In the genomic region with DNA sequence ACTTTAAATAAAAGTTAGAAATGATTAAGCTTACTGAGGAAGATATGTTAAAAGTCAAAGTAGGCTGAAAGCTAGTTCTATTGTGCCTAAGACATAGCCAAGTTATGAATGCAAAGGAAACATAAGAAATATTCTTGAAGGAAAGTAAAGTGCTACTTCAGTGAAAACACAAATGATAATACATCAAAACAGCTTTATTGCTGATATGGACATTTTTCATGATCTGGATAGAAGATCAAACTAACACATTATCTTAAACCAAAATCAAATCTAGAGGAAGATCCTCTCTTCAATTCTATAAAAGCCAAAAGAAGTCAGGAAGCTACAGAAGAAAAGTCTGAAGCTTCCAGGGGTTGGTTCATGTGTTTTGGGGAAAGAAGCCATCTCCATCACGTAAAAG, we compare ENCODE assay signal across 2 cellular contexts.
TF ChIP-seq lines count a peak whose summit lies in the region.

No MANE protein-coding gene starts in this region.

TF ChIP-seq in HepG2, 621 proteins besides CTCF, POLR2A, EP300 and RAD21:
- no peak for TF ChIP-seq MED8 (CRISPR knock-in tag; IDR thresholded peaks at IDR 0.05; ENCODE audit: insufficient replicate concordance)
- no peak for TF ChIP-seq RFXAP (CRISPR knock-in tag; IDR thresholded peaks at IDR 0.05; ENCODE audit: borderline replicate concordance)
- TF ChIP-seq, protein P1, sequence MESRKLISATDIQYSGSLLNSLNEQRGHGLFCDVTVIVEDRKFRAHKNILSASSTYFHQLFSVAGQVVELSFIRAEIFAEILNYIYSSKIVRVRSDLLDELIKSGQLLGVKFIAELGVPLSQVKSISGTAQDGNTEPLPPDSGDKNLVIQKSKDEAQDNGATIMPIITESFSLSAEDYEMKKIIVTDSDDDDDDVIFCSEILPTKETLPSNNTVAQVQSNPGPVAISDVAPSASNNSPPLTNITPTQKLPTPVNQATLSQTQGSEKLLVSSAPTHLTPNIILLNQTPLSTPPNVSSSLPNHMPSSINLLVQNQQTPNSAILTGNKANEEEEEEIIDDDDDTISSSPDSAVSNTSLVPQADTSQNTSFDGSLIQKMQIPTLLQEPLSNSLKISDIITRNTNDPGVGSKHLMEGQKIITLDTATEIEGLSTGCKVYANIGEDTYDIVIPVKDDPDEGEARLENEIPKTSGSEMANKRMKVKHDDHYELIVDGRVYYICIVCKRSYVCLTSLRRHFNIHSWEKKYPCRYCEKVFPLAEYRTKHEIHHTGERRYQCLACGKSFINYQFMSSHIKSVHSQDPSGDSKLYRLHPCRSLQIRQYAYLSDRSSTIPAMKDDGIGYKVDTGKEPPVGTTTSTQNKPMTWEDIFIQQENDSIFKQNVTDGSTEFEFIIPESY (CRISPR knock-in tag; IDR thresholded peaks at IDR 0.05), result no peak
- no peak for TF ChIP-seq ZNF296 (CRISPR knock-in tag; conservative IDR thresholded peaks at IDR 0.05)
- TF ChIP-seq BHLHE40 (IDR thresholded peaks at IDR 0.05; ENCODE audit: low read length), result no peak
- TF ChIP-seq MAFF (IDR thresholded peaks at IDR 0.05; ENCODE audit: low read depth, low read length), result peak; percentile 74; the same call in 1 of the 2 replicates
- TF ChIP-seq MAFK (conservative IDR thresholded peaks at IDR 0.05 in 1 of 2, IDR thresholded peaks at IDR 0.05 in 1 of 2; ENCODE audit: low read length in 2 of 2), result peak; percentile 69 to 78
- TF ChIP-seq KMT2A (CRISPR knock-in tag; IDR thresholded peaks at IDR 0.05), result no peak
- no peak for TF ChIP-seq ZSCAN22 (CRISPR knock-in tag; IDR thresholded peaks at IDR 0.05)

TF ChIP-seq in K562, 482 proteins besides CTCF, POLR2A, EP300 and RAD21:
- no peak for TF ChIP-seq ZNF140 (CRISPR knock-in tag; IDR thresholded peaks at IDR 0.05)
- peak; percentile 43; the same call in 1 of the 2 replicates for TF ChIP-seq ZNF316 (IDR thresholded peaks at IDR 0.05)
TF ChIP-seq in K562: peak in this region for 1.
